Comparison of ENCODE assay signal across 8 cellular contexts in the genomic region with DNA sequence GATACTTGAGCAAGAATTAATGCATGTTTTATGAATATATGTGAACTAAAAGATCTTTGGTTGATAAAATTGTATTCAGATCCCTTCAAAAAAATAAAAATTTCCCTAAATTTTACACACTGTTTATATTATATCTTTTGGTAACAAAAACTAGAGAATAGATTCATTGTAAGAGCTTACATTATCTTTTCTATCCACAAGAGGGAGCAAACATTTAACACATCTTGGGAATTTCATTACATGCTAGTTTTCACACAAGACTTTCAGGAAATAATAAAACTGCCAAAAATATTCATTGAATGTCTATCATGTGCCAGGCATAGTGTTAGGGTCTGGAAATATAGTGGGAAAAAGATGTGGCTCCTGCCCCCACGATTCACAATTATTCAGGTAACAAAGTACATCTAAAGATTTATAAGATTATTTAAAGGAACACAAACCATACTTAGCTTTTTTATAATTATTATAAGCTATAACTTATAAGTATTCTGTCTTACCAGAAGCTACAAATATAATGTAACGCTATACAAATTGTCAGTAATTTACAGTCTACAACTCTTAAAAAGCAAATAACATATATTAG. TPM values are rescaled to one million over a fixed set of nuclear protein-coding genes. Genes with fewer than 3 reads are reported as not detected.
DNase-seq lines count a peak whose midpoint lies in the region; ATAC-seq and TF ChIP-seq lines count a peak whose summit lies in the region.

No MANE protein-coding gene starts in this region.

- TF ChIP-seq CTCF in chondrocyte (IDR thresholded peaks at IDR 0.05) (peak; percentile 90), mucosa of descending colon (IDR thresholded peaks at IDR 0.05) (peak; percentile 27)

- H3K36me3 ChIP-seq in mucosa of descending colon (ENCODE audit: low read depth), result no peaks in the 10 kb centered on the region

- H3K9me3 Mint-ChIP-seq in chondrocyte (ENCODE audit: low read depth), result peaks cover 6% of the 10 kb centered on the region

- ATAC-seq in mucosa of descending colon, result peak; percentile 25

- H3K27me3 Mint-ChIP-seq in chondrocyte (ENCODE audit: low read depth), result no peaks in the 10 kb centered on the region

- peaks cover 4% of the 10 kb centered on the region for H3K36me3 Mint-ChIP-seq in chondrocyte (ENCODE audit: low read depth)

- no peak overlapping the region for H3K4me3 Mint-ChIP-seq in chondrocyte (ENCODE audit: unreplicated experiment)

- H3K4me1 ChIP-seq in mucosa of descending colon (ENCODE audit: low read depth), result no peaks in the 10 kb centered on the region

- intact Hi-C loops in mucosa of descending colon (cut with DNase I, micrococcal nuclease), result loop anchor here in 1 of 2 donors (5.0 kb wide), 1 partner anchor 258 kb away; no protein-coding TSS in a partner anchor

- no peaks in the 10 kb centered on the region for H3K9me3 ChIP-seq in mucosa of descending colon

- H3K4me1 Mint-ChIP-seq in chondrocyte (ENCODE audit: low read depth), result no peaks in the 10 kb centered on the region

- H3K27ac Mint-ChIP-seq in chondrocyte (ENCODE audit: unreplicated experiment), result no peak overlapping the region

- DNase-seq in NCI-H82 (lab: John Stamatoyannopoulos, UW) (peak; percentile 40), NCI-H82 treated with DMSO at 0.1 percent for 48 hours (lab: John Stamatoyannopoulos, UW; ENCODE audit: unreplicated experiment) (no peak), NCI-H2196 (lab: John Stamatoyannopoulos, UW; ENCODE audit: unreplicated experiment) (peak; percentile 45), chondrocyte (ENCODE audit: low spot score) (no peak), mucosa of descending colon (no peak), mesenteric fat pad (ENCODE audit: low spot score) (no peak), activated gamma-delta T cell (lab: John Stamatoyannopoulos, UW) (no peak), COLO668 (lab: John Stamatoyannopoulos, UW; ENCODE audit: unreplicated experiment) (no peak)

- H3K4me3 ChIP-seq in mucosa of descending colon, result no peak overlapping the region

RNA-seq across cellular contexts. Expression of gene FAF1, which starts 30.6 kb away (rescaled TPM):
- total RNA-seq in chondrocyte (35.1 to 40.9 TPM (median 38.7 TPM) in 3 replicates), mucosa of descending colon (10 to 100 TPM; 48.6 to 70.9 (median 57.7) TPM), mesenteric fat pad (47.8 TPM)

RNA-seq across cellular contexts. Expression of gene CDKN2C, which starts 40.6 kb away (rescaled TPM):
- total RNA-seq in chondrocyte (5.2 to 5.7 TPM (median 5.4 TPM) in 3 replicates), mucosa of descending colon (10 to 100 TPM in 2 of 3 donors, 1 to 10 TPM in 1; 4.4 to 20.7 (median 14.8) TPM), mesenteric fat pad (33.1 TPM)

Comparison
In these comparisons a context has a peak if more than half of its experiments do, and no peak if none do; other contexts are left out.
1. DNase-seq: peak in NCI-H82 (single experiment) and NCI-H2196 (single experiment); none in NCI-H82 treated with DMSO at 0.1 percent for 48 hours (single experiment), chondrocyte (single experiment), mucosa of descending colon (0 of 3), mesenteric fat pad (single experiment), activated gamma-delta T cell (single experiment) and COLO668 (single experiment).